In genomic region chr17:14301761-14302401, GRCh38 we compare ENCODE assay signal across 8 cellular contexts. TPM values are rescaled to one million over a fixed set of nuclear protein-coding genes. Genes with fewer than 3 reads are reported as not detected.
DNase-seq lines count a peak whose midpoint lies in the region; ATAC-seq and TF ChIP-seq lines count a peak whose summit lies in the region.

No MANE protein-coding gene starts in this region.

- BruUV-seq in Caco-2 (replicated peaks; lab: Mats Ljungman, UMichigan) = no TSS peak

- no peak for TF ChIP-seq EP300 in suprapubic skin (IDR thresholded peaks at IDR 0.05)

- H3K4me3 ChIP-seq in Caco-2 (ENCODE audit: low read depth, low read length) = peak overlapping the region; percentile 57
- H3K4me3 ChIP-seq in duodenal mucosa (ENCODE audit: low read depth in 1 of 2, low read length in 2 of 2) = peak overlapping the region; percentile 83 to 85
- H3K4me3 ChIP-seq in mucosa of stomach (ENCODE audit: low read length) = peak overlapping the region; percentile 36
- H3K4me3 ChIP-seq in suprapubic skin = peak overlapping the region; percentile 79

- H3K9me3 Mint-ChIP-seq in Caco-2 (ENCODE audit: unreplicated experiment) = no peaks in the 10 kb centered on the region
- no peaks in the 10 kb centered on the region for H3K9me3 Mint-ChIP-seq in activated CD4-positive, alpha-beta T cell treated with anti-CD3 and anti-CD28 coated beads for 36 hours (ENCODE audit: low read depth)

- ATAC-seq in HG03378 (IDR thresholded peaks at IDR 0.05; ENCODE audit: unreplicated experiment) = peak; percentile 21
- ATAC-seq in activated CD4-positive, alpha-beta T cell treated with anti-CD3 and anti-CD28 coated beads for 36 hours = peak; percentile 4

- no peak for DNase-seq in Caco-2
- peak; percentile 76 for DNase-seq in activated CD4-positive, alpha-beta T cell treated with anti-CD3 and anti-CD28 coated beads for 36 hours
- DNase-seq in suprapubic skin (ENCODE audit: low spot score in 2 of 2) = peak in 1 of 2 donors; percentile 78
- DNase-seq in NCI-H1436 treated with DMSO at 0.1 percent for 48 hours (lab: John Stamatoyannopoulos, UW) = no peak
- DNase-seq in NCI-H526 treated with DMSO at 0.1 percent for 48 hours (lab: John Stamatoyannopoulos, UW) = no peak

- H3K36me3 Mint-ChIP-seq in Caco-2 (ENCODE audit: insufficient read depth, unreplicated experiment) = peaks cover 11% of the 10 kb centered on the region
- H3K36me3 Mint-ChIP-seq in activated CD4-positive, alpha-beta T cell treated with anti-CD3 and anti-CD28 coated beads for 36 hours (ENCODE audit: low read depth) = peaks cover 9% of the 10 kb centered on the region

- H3K9me3 ChIP-seq in Caco-2 (no peaks in the 10 kb centered on the region), duodenal mucosa (ENCODE audit: control insufficient read depth in 1 of 2, low read length in 2 of 2) (no peaks in the 10 kb centered on the region), mucosa of stomach (ENCODE audit: control insufficient read depth, low read length) (no peaks in the 10 kb centered on the region), suprapubic skin (no peaks in the 10 kb centered on the region)

- TF ChIP-seq CTCF in Caco-2 (IDR thresholded peaks at IDR 0.05; ENCODE audit: insufficient read depth in 1 of 2, low read depth in 1 of 2, low read length in 1 of 2, severe bottlenecking in 1 of 2, unreplicated experiment in 1 of 2) (no peak), suprapubic skin (IDR thresholded peaks at IDR 0.05) (no peak)

- peaks cover 7% of the 10 kb centered on the region for H3K27me3 Mint-ChIP-seq in Caco-2 (ENCODE audit: insufficient read depth, unreplicated experiment)
- H3K27me3 Mint-ChIP-seq in activated CD4-positive, alpha-beta T cell treated with anti-CD3 and anti-CD28 coated beads for 36 hours = peaks cover 18% of the 10 kb centered on the region

- H3K27ac Mint-ChIP-seq in Caco-2 (ENCODE audit: unreplicated experiment) = no peak overlapping the region
- H3K27ac Mint-ChIP-seq in activated CD4-positive, alpha-beta T cell treated with anti-CD3 and anti-CD28 coated beads for 36 hours = peak overlapping the region; percentile 90

- no peaks in the 10 kb centered on the region for H3K36me3 ChIP-seq in Caco-2 (ENCODE audit: control insufficient read depth, insufficient read depth, low read length)
- no peaks in the 10 kb centered on the region for H3K36me3 ChIP-seq in duodenal mucosa (ENCODE audit: control insufficient read depth in 1 of 2, insufficient read depth in 2 of 2, low read length in 2 of 2)
- no peaks in the 10 kb centered on the region for H3K36me3 ChIP-seq in mucosa of stomach (ENCODE audit: control insufficient read depth, insufficient read depth, low read length)
- H3K36me3 ChIP-seq in suprapubic skin = no peaks in the 10 kb centered on the region

- H3K4me1 Mint-ChIP-seq in Caco-2 (ENCODE audit: low read depth, unreplicated experiment) = no peaks in the 10 kb centered on the region
- H3K4me1 Mint-ChIP-seq in activated CD4-positive, alpha-beta T cell treated with anti-CD3 and anti-CD28 coated beads for 36 hours = peaks cover 61% of the 10 kb centered on the region

- CTCF ChIA-PET in Caco-2 (lab: Charles Lee) = interaction anchor here (0.7 to 1.7 kb wide), 2 partner anchors 703 to 826 kb away, joined by 3 to 4 read pairs; no protein-coding TSS in a partner anchor
- CTCF ChIA-PET in activated CD4-positive, alpha-beta T cell treated with anti-CD3 and anti-CD28 coated beads for 36 hours (lab: Charles Lee) = interaction anchor here (0.7 to 2.8 kb wide), 12 partner anchors 15 to 713 kb away, joined by 3 to 13 read pairs (median 3); no protein-coding TSS in a partner anchor

- intact Hi-C loops in Caco-2 (cut with micrococcal nuclease; ENCODE audit: unreplicated experiment) = loop anchor here (1.0 to 10.0 kb wide), 2 partner anchors 73 to 705 kb away; no protein-coding TSS in a partner anchor
- intact Hi-C loops in activated CD4-positive, alpha-beta T cell treated with anti-CD3 and anti-CD28 coated beads for 36 hours (cut with DNase I, micrococcal nuclease) = loop anchor here (1.0 to 10.0 kb wide), 14 partner anchors 35 to 1285 kb away; partner anchors contain the start of gene ELAC2 (in 2 of the 2)

- no peak for TF ChIP-seq POLR2A in suprapubic skin (IDR thresholded peaks at IDR 0.05)

- H3K4me3 Mint-ChIP-seq in Caco-2 (ENCODE audit: unreplicated experiment) = peak overlapping the region; percentile 79
- H3K4me3 Mint-ChIP-seq in activated CD4-positive, alpha-beta T cell treated with anti-CD3 and anti-CD28 coated beads for 36 hours = peak overlapping the region; percentile 81

- H3K4me1 ChIP-seq in Caco-2 (no peaks in the 10 kb centered on the region), duodenal mucosa (ENCODE audit: control insufficient read depth in 1 of 2, insufficient read depth in 2 of 2, low read length in 2 of 2) (peaks cover 15 to 32% of the 10 kb centered on the region in 2 donors), mucosa of stomach (ENCODE audit: control insufficient read depth, insufficient read depth, low read length) (peaks cover 44% of the 10 kb centered on the region), suprapubic skin (peaks cover 73% of the 10 kb centered on the region)

- H3K9ac ChIP-seq in duodenal mucosa (ENCODE audit: low read depth in 1 of 2, low read length in 2 of 2) = peak overlapping the region; percentile 66 to 70
- peak overlapping the region; percentile 27 for H3K9ac ChIP-seq in mucosa of stomach (ENCODE audit: low read length)

- POLR2A ChIA-PET in Caco-2 (lab: Charles Lee) = no interaction called here
- POLR2A ChIA-PET in activated CD4-positive, alpha-beta T cell treated with anti-CD3 and anti-CD28 coated beads for 36 hours (lab: Charles Lee) = interaction anchor here (0.6 kb wide), 1 partner anchor 10 kb away, joined by 3 read pairs; no protein-coding TSS in a partner anchor

- 0% methylated on average over 20 of the region's 56 CpGs for WGBS in suprapubic skin

- H3K27me3 ChIP-seq in Caco-2 (replicated peaks; ENCODE audit: control insufficient read depth, insufficient read depth, low read length) = no peaks in the 10 kb centered on the region; the same call in 1 of the 2 replicates
- peaks cover 65 to 78% of the 10 kb centered on the region in 2 donors for H3K27me3 ChIP-seq in duodenal mucosa (ENCODE audit: control insufficient read depth in 1 of 2, insufficient read depth in 2 of 2, low read length in 2 of 2)
- H3K27me3 ChIP-seq in mucosa of stomach (ENCODE audit: control insufficient read depth, insufficient read depth, low read length) = peaks cover 95% of the 10 kb centered on the region
- peaks cover 63% of the 10 kb centered on the region for H3K27me3 ChIP-seq in suprapubic skin

- H3K27ac ChIP-seq in duodenal mucosa (ENCODE audit: low read depth, low read length) = peak overlapping the region; percentile 32
- H3K27ac ChIP-seq in suprapubic skin = peak overlapping the region; percentile 69

RNA-seq across cellular contexts. Expression of gene HS3ST3B1, which starts 1.0 kb away (rescaled TPM):
- total RNA-seq in Caco-2 (2022) (1.8 and 1.9 TPM in 2 replicates), suprapubic skin (10 to 100 TPM in 3 of 4 donors, 1 to 10 TPM in 1; 7.3 to 21.2 (median 14.7) TPM)
- total RNA-seq in activated CD4-positive, alpha-beta T cell treated with anti-CD3 and anti-CD28 coated beads for 36 hours = 1 to 10 TPM; 5.0 to 5.7 TPM
